Comparison of ENCODE assay signal across 8 cellular contexts in genomic region chr1:66371233-66372005, GRCh38.
A peak's percentile ranks its signal among the peaks of the same experiment; 100 is the strongest.
DNase-seq lines count a peak whose midpoint lies in the region; ATAC-seq and TF ChIP-seq lines count a peak whose summit lies in the region.

No MANE protein-coding gene starts in this region.

- H3K27ac Mint-ChIP-seq in activated T-helper 2 cell treated with anti-CD3 and anti-CD28 coated beads, Interferon-gamma antibody, Interleukin-2, Interleukin-4, amounts not matched to agents 10 μg/mL and 5 μg/mL and 100 μg/mL, durations not matched to agents 14 hours and 24 hours and 36 hours, result peak overlapping the region; percentile 74

- H3K27me3 ChIP-seq in lung (ENCODE audit: control insufficient read depth, insufficient read depth), result no peaks in the 10 kb centered on the region

- H3K36me3 Mint-ChIP-seq in activated T-helper 2 cell treated with anti-CD3 and anti-CD28 coated beads, Interferon-gamma antibody, Interleukin-2, Interleukin-4, amounts not matched to agents 10 μg/mL and 5 μg/mL and 100 μg/mL, durations not matched to agents 14 hours and 24 hours and 36 hours (ENCODE audit: low read depth), result peaks cover 68% of the 10 kb centered on the region

- no peaks in the 10 kb centered on the region for H3K9me3 Mint-ChIP-seq in activated T-helper 2 cell treated with anti-CD3 and anti-CD28 coated beads, Interferon-gamma antibody, Interleukin-2, Interleukin-4, amounts not matched to agents 10 μg/mL and 5 μg/mL and 100 μg/mL, durations not matched to agents 14 hours and 24 hours and 36 hours

- 46% methylated on average over 7 of the region's 7 CpGs for WGBS in lung, 2 donors

- peaks cover 77% of the 10 kb centered on the region for H3K4me1 Mint-ChIP-seq in activated T-helper 2 cell treated with anti-CD3 and anti-CD28 coated beads, Interferon-gamma antibody, Interleukin-2, Interleukin-4, amounts not matched to agents 10 μg/mL and 5 μg/mL and 100 μg/mL, durations not matched to agents 14 hours and 24 hours and 36 hours (ENCODE audit: low read depth)

- peaks cover 16 to 34% of the 10 kb centered on the region in 2 donors for H3K36me3 ChIP-seq in lung (ENCODE audit: control insufficient read depth in 2 of 2, insufficient read depth in 2 of 2, low read length in 2 of 2)

- peaks cover 9 to 30% of the 10 kb centered on the region in 2 donors for H3K4me1 ChIP-seq in lung (ENCODE audit: control insufficient read depth in 2 of 2, insufficient read depth in 2 of 2, low read length in 2 of 2)

- DNase-seq in DMS153 (lab: John Stamatoyannopoulos, UW) (peak; percentile 43), HCEC 1CT (peak; percentile 72), lung (ENCODE audit: low spot score) (no peak), ACHN (no peak), NCI-H187 treated with DMSO at 0.1 percent for 48 hours (lab: John Stamatoyannopoulos, UW) (no peak), NCI-H69 (lab: John Stamatoyannopoulos, UW) (no peak)
- no peak for DNase-seq in activated T-helper 2 cell treated with anti-CD3 and anti-CD28 coated beads, Interferon-gamma antibody, Interleukin-2, Interleukin-4, amounts not matched to agents 10 μg/mL and 5 μg/mL and 100 μg/mL, durations not matched to agents 14 hours and 24 hours and 36 hours (ENCODE audit: low spot score)

- H3K4me3 ChIP-seq in lung, result no peak overlapping the region

- H3K4me3 Mint-ChIP-seq in activated T-helper 2 cell treated with anti-CD3 and anti-CD28 coated beads, Interferon-gamma antibody, Interleukin-2, Interleukin-4, amounts not matched to agents 10 μg/mL and 5 μg/mL and 100 μg/mL, durations not matched to agents 14 hours and 24 hours and 36 hours (ENCODE audit: low read depth), result peak overlapping the region; percentile 15

- intact Hi-C loops in activated T-helper 2 cell treated with anti-CD3 and anti-CD28 coated beads, Interferon-gamma antibody, Interleukin-2, Interleukin-4, amounts not matched to agents 10 μg/mL and 5 μg/mL and 100 μg/mL, durations not matched to agents 14 hours and 24 hours and 36 hours (cut with micrococcal nuclease), result loop anchor here (2.0 to 10.0 kb wide), 5 partner anchors 559 to 1139 kb away; partner anchors contain the start of gene IL23R

- no peak for TF ChIP-seq CTCF in lung (IDR thresholded peaks at IDR 0.05; ENCODE audit: control extremely low read depth, extremely low read depth)

- in situ Hi-C loops in ACHN (cut with HindIII; ENCODE audit: low pct_ligation_motif_present, low pct_unique_long_range_greater_than_20kb, low sequenced_read_pairs), result no loop called here

- no peaks in the 10 kb centered on the region for H3K27me3 Mint-ChIP-seq in activated T-helper 2 cell treated with anti-CD3 and anti-CD28 coated beads, Interferon-gamma antibody, Interleukin-2, Interleukin-4, amounts not matched to agents 10 μg/mL and 5 μg/mL and 100 μg/mL, durations not matched to agents 14 hours and 24 hours and 36 hours (ENCODE audit: low read depth)

- ATAC-seq in lung (ENCODE audit: insufficient read depth, low FRiP score), result no peak
- ATAC-seq in GM18520 (IDR thresholded peaks at IDR 0.05; ENCODE audit: unreplicated experiment), result no peak

- H3K27ac ChIP-seq in lung (ENCODE audit: low read depth in 1 of 2, low read length in 1 of 2), result peak overlapping the region; percentile 23 to 55

- H3K9me3 ChIP-seq in lung (ENCODE audit: control insufficient read depth in 2 of 2, insufficient read depth in 1 of 2, low read length in 1 of 2), result no peaks in the 10 kb centered on the region

Comparison
In these comparisons a context has a peak if more than half of its experiments do, and no peak if none do; other contexts are left out.
1. DNase-seq: peak in DMS153 (single experiment) and HCEC 1CT (single experiment); none in activated T-helper 2 cell treated with anti-CD3 and anti-CD28 coated beads, Interferon-gamma antibody, Interleukin-2, Interleukin-4, amounts not matched to agents 10 μg/mL and 5 μg/mL and 100 μg/mL, durations not matched to agents 14 hours and 24 hours and 36 hours (single experiment), lung (single experiment), ACHN (single experiment), NCI-H187 treated with DMSO at 0.1 percent for 48 hours (single experiment) and NCI-H69 (single experiment).